ENCODE assay signal across 23 cellular contexts in the genomic region with DNA sequence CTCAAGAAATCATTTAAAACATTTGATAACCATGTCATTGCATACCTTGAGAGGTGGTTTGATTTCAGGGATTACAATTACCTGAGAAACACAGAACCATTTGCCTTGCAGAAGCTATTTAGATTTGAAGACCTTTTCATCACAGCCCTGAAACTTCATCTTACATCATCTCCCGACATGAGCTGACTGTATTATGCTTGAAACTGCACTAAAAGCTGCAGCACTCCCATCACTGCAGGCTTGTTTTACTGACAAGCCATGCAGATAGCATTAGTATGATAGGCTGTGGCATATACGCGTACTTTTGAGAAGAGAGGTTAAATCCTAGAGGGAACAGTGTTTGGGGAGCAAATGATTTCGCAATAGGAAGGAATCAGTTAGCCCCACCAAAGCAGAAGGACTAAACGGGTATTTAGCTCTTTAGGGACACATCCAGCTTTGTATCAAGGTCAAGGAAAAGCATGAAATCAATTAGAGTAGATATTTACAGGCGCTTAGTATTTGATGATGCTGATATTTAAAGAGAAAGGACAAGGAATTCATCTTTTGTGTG.
"Had no signal": no experiment of that assay in that cellular context is flagged by ENCODE, and none has a peak within 500 bp of the region (broad histone marks: within the 10 kb centered on the region; RNA-seq: fewer than 3 reads in every experiment).

No MANE protein-coding gene starts in this region.

- H3K4me3 ChIP-seq: cardiac muscle cell, heart right ventricle, sigmoid colon, smooth muscle cell, thoracic aorta had no signal

- H3K9me3 ChIP-seq: heart right ventricle, sigmoid colon, thoracic aorta had no signal

- ATAC-seq: activated T-cell treated with anti-CD3 and anti-CD28 coated beads, Interleukin-2, amount 50 U/mL, for 72 hours; heart right ventricle; left colon; stimulated activated naive B cell treated with anti-CD40 and anti-IgM and Interleukin-4, amounts not matched to agents 10 μg/mL and 1 μg/mL and 100 μg/mL, for 72 hours had no signal

- H3K36me3 ChIP-seq: cardiac muscle cell, heart right ventricle, sigmoid colon, thoracic aorta had no signal

- DNase-seq: activated B cell treated with CpG ODN at 0.5 μM for 24 hours; activated CD4-positive, alpha-beta memory T cell treated with anti-CD3 and anti-CD28 coated beads for 36 hours; activated CD4-positive, alpha-beta T cell treated with anti-CD3 and anti-CD28 coated beads for 4 hours; activated effector memory CD4-positive, alpha-beta T cell treated with Interleukin-2 at 50 U/mL for 16 hours; activated naive CD4-positive, alpha-beta T cell treated with anti-CD3 and anti-CD28 coated beads for 36 hours; activated naive CD8-positive, alpha-beta T cell treated with anti-CD3 and anti-CD28 coated beads, Interleukin-2, amount 10 ng/mL, durations not matched to agents 7 days and 5 days; activated T-cell treated with anti-CD3 and anti-CD28 coated beads, Interleukin-2, amount 50 U/mL, for 72 hours; amygdala; effector CD4-positive, alpha-beta T cell; foreskin fibroblast; heart right ventricle; left colon; sigmoid colon; stimulated activated CD4-positive, alpha-beta T cell treated with anti-CD3 and anti-CD28 coated beads, Interleukin-15, amount 100 ng/mL, for 24 hours; stimulated activated CD4-positive, alpha-beta T cell treated with anti-CD3 and anti-CD28 coated beads, Interleukin-2, amount 100 ng/mL, for 48 hours; stimulated activated CD8-positive, alpha-beta memory T cell treated with anti-CD3 and anti-CD28 coated beads, Interleukin-4, amount 100 ng/mL, for 48 hours; stimulated activated naive B cell treated with anti-CD40 and anti-IgM and Interleukin-4, amounts not matched to agents 10 μg/mL and 1 μg/mL and 100 μg/mL, for 72 hours; T1000 had no signal

- FAIRE-seq: endometrium, keratinocyte had no signal

- H3K4me2 ChIP-seq: smooth muscle cell had no signal

- H3K27me3 ChIP-seq: cardiac muscle cell, sigmoid colon had no signal

- H3K4me1 ChIP-seq: heart right ventricle had no signal

- H3K27ac ChIP-seq: cardiac muscle cell, heart right ventricle, sigmoid colon, thoracic aorta had no signal
